9 cellular contexts compared by ENCODE assay signal in genomic region chr16:85347213-85347591, GRCh38.
A peak's percentile ranks its signal among the peaks of the same experiment; 100 is the strongest.
DNase-seq lines count a peak whose midpoint lies in the region; ATAC-seq and TF ChIP-seq lines count a peak whose summit lies in the region.
"Had no signal": no experiment of that assay in that cellular context is flagged by ENCODE, and none has a peak within 500 bp of the region (broad histone marks: within the 10 kb centered on the region; RNA-seq: fewer than 3 reads in every experiment).

No MANE protein-coding gene starts in this region.

- CTCF ChIA-PET in activated CD4-positive, alpha-beta memory T cell treated with anti-CD3 and anti-CD28 coated beads for 36 hours (lab: Charles Lee) = interaction anchor here (0.7 kb wide), 1 partner anchor 260 kb away, joined by 3 read pairs; no protein-coding TSS in a partner anchor
- CTCF ChIA-PET in activated CD4-positive, alpha-beta memory T cell treated with anti-CD3 and anti-CD28 coated beads, Interleukin-2, amount 10 ng/mL, durations not matched to agents 7 days and 5 days (lab: Charles Lee) = no interaction called here
- CTCF ChIA-PET in OCI-LY7 (lab: Charles Lee; ENCODE audit: unreplicated experiment) = interaction anchor here (0.9 kb wide), 1 partner anchor 39 kb away, joined by 4 read pairs; no protein-coding TSS in a partner anchor
- CTCF ChIA-PET in CD4-positive, alpha-beta T cell (lab: Charles Lee) = no interaction called here

- BruUV-seq in OCI-LY7 (replicated peaks; lab: Mats Ljungman, UMichigan) = no TSS peak

- DNase-seq in activated CD4-positive, alpha-beta memory T cell treated with anti-CD3 and anti-CD28 coated beads for 36 hours = peak; percentile 20
- DNase-seq in activated CD4-positive, alpha-beta memory T cell treated with anti-CD3 and anti-CD28 coated beads, Interleukin-2, amount 10 ng/mL, durations not matched to agents 7 days and 5 days = no peak
- DNase-seq in OCI-LY7 (ENCODE audit: low spot score) = no peak
- DNase-seq in fibroblast of mammary gland (ENCODE audit: low read depth) = no peak
- peak; percentile 54 for DNase-seq in stomach
- no peak for DNase-seq in central memory CD4-positive, alpha-beta T cell
- no peak for DNase-seq in CD4-positive, alpha-beta T cell
- DNase-seq in NCI-H2107 treated with DMSO at 0.1 percent for 48 hours (lab: John Stamatoyannopoulos, UW; ENCODE audit: unreplicated experiment) = no peak

- no peaks in the 10 kb centered on the region for H4K20me1 ChIP-seq in OCI-LY7 (ENCODE audit: insufficient read depth, low read length)

- H3K27ac ChIP-seq in OCI-LY7 (ENCODE audit: low read depth, low read length, poor library complexity, severe bottlenecking) = no peak overlapping the region
- H3K27ac ChIP-seq in stomach = no peak overlapping the region
- H3K27ac ChIP-seq in CD4-positive, alpha-beta T cell (ENCODE audit: low read depth, low read length) = no peak overlapping the region

- no peak for ATAC-seq in CD4-positive, alpha-beta T cell (ENCODE audit: poor library complexity)

- no peaks in the 10 kb centered on the region for H3K27me3 ChIP-seq in stomach
- no peaks in the 10 kb centered on the region for H3K27me3 ChIP-seq in CD4-positive, alpha-beta T cell (ENCODE audit: control insufficient read depth, insufficient read depth, low read length)

- H3K27me3 Mint-ChIP-seq in activated CD4-positive, alpha-beta memory T cell treated with anti-CD3 and anti-CD28 coated beads for 36 hours = peaks cover 2% of the 10 kb centered on the region
- no peaks in the 10 kb centered on the region for H3K27me3 Mint-ChIP-seq in activated CD4-positive, alpha-beta memory T cell treated with anti-CD3 and anti-CD28 coated beads, Interleukin-2, amount 10 ng/mL, durations not matched to agents 7 days and 5 days
- H3K27me3 Mint-ChIP-seq in CD4-positive, alpha-beta T cell = no peaks in the 10 kb centered on the region

- no peak overlapping the region for H2AFZ ChIP-seq in OCI-LY7 (ENCODE audit: low read length)

- no peaks in the 10 kb centered on the region for H3K79me2 ChIP-seq in OCI-LY7 (ENCODE audit: insufficient read depth, low read depth, low read length)

- no peak overlapping the region for H3K4me2 ChIP-seq in OCI-LY7 (ENCODE audit: low read length)

- WGBS in stomach, 5 donors = 63 to 68% (median 66%) methylated on average over 9 to 11 of the region's 11 CpGs

- no peak for TF ChIP-seq POLR2A in stomach (IDR thresholded peaks at IDR 0.05)

- intact Hi-C loops in activated CD4-positive, alpha-beta memory T cell treated with anti-CD3 and anti-CD28 coated beads for 36 hours (cut with micrococcal nuclease) = no loop called here
- intact Hi-C loops in OCI-LY7 (cut with micrococcal nuclease; ENCODE audit: unreplicated experiment) (no loop called here), stomach (cut with DNase I; ENCODE audit: low total_unique reads) (no loop called here)
- intact Hi-C loops in CD4-positive, alpha-beta T cell (cut with DNase I, micrococcal nuclease) = no loop called here

- no peak overlapping the region for H3K27ac Mint-ChIP-seq in activated CD4-positive, alpha-beta memory T cell treated with anti-CD3 and anti-CD28 coated beads for 36 hours
- no peak overlapping the region for H3K27ac Mint-ChIP-seq in activated CD4-positive, alpha-beta memory T cell treated with anti-CD3 and anti-CD28 coated beads, Interleukin-2, amount 10 ng/mL, durations not matched to agents 7 days and 5 days
- H3K27ac Mint-ChIP-seq in CD4-positive, alpha-beta T cell = no peak overlapping the region
- H3K27ac Mint-ChIP-seq: activated T-cell treated with anti-CD3 and anti-CD28 coated beads, Interleukin-2, amount 50 U/mL, for 72 hours had no signal

- no peaks in the 10 kb centered on the region for H3K4me1 Mint-ChIP-seq in activated CD4-positive, alpha-beta memory T cell treated with anti-CD3 and anti-CD28 coated beads for 36 hours (ENCODE audit: low read depth)
- no peaks in the 10 kb centered on the region for H3K4me1 Mint-ChIP-seq in activated CD4-positive, alpha-beta memory T cell treated with anti-CD3 and anti-CD28 coated beads, Interleukin-2, amount 10 ng/mL, durations not matched to agents 7 days and 5 days
- H3K4me1 Mint-ChIP-seq in CD4-positive, alpha-beta T cell (ENCODE audit: low read depth) = no peaks in the 10 kb centered on the region

- no peak overlapping the region for H3K4me3 Mint-ChIP-seq in activated CD4-positive, alpha-beta memory T cell treated with anti-CD3 and anti-CD28 coated beads for 36 hours
- no peak overlapping the region for H3K4me3 Mint-ChIP-seq in activated CD4-positive, alpha-beta memory T cell treated with anti-CD3 and anti-CD28 coated beads, Interleukin-2, amount 10 ng/mL, durations not matched to agents 7 days and 5 days
- H3K4me3 Mint-ChIP-seq in CD4-positive, alpha-beta T cell = no peak overlapping the region
- H3K4me3 Mint-ChIP-seq: activated T-cell treated with anti-CD3 and anti-CD28 coated beads, Interleukin-2, amount 50 U/mL, for 72 hours had no signal

- peak; percentile 56 for TF ChIP-seq CTCF in OCI-LY7 (conservative IDR thresholded peaks at IDR 0.05; ENCODE audit: low read length)
- TF ChIP-seq CTCF in fibroblast of mammary gland (conservative IDR thresholded peaks at IDR 0.05; ENCODE audit: control insufficient read depth, insufficient read depth, low read depth, low read length) = peak; percentile 40
- peak in 3 of 7 experiments; percentile 32 to 40 (median 38) for TF ChIP-seq CTCF in stomach (IDR thresholded peaks at IDR 0.05)
- no peak for TF ChIP-seq CTCF in CD4-positive, alpha-beta T cell (IDR thresholded peaks at IDR 0.05)

- H3K9me2 ChIP-seq in OCI-LY7 (ENCODE audit: insufficient read depth, low read length) = no peaks in the 10 kb centered on the region

- POLR2A ChIA-PET in activated CD4-positive, alpha-beta memory T cell treated with anti-CD3 and anti-CD28 coated beads for 36 hours (lab: Charles Lee) = no interaction called here
- POLR2A ChIA-PET in activated CD4-positive, alpha-beta memory T cell treated with anti-CD3 and anti-CD28 coated beads, Interleukin-2, amount 10 ng/mL, durations not matched to agents 7 days and 5 days (lab: Charles Lee) = no interaction called here
- POLR2A ChIA-PET in OCI-LY7 (lab: Charles Lee) = interaction anchor here (0.6 to 1.6 kb wide), 2 partner anchors 10 to 12 kb away, joined by 3 read pairs; no protein-coding TSS in a partner anchor
- POLR2A ChIA-PET in CD4-positive, alpha-beta T cell (lab: Charles Lee) = no interaction called here

- H3K9me3 Mint-ChIP-seq in activated CD4-positive, alpha-beta memory T cell treated with anti-CD3 and anti-CD28 coated beads for 36 hours = no peaks in the 10 kb centered on the region
- H3K9me3 Mint-ChIP-seq in activated CD4-positive, alpha-beta memory T cell treated with anti-CD3 and anti-CD28 coated beads, Interleukin-2, amount 10 ng/mL, durations not matched to agents 7 days and 5 days = no peaks in the 10 kb centered on the region
- H3K9me3 Mint-ChIP-seq in CD4-positive, alpha-beta T cell = no peaks in the 10 kb centered on the region

- H3K36me3 ChIP-seq in OCI-LY7 (ENCODE audit: insufficient read depth, low read length) = no peaks in the 10 kb centered on the region
- no peaks in the 10 kb centered on the region for H3K36me3 ChIP-seq in stomach

- no peaks in the 10 kb centered on the region for H3K9me3 ChIP-seq in OCI-LY7 (ENCODE audit: low read length)
- H3K9me3 ChIP-seq in stomach = no peaks in the 10 kb centered on the region
- H3K9me3 ChIP-seq in CD4-positive, alpha-beta T cell (ENCODE audit: control insufficient read depth, low read length) = no peaks in the 10 kb centered on the region

- H3K4me1 ChIP-seq in OCI-LY7 (ENCODE audit: insufficient read depth, low read length, poor library complexity, severe bottlenecking) (no peaks in the 10 kb centered on the region), stomach (peaks cover 9 to 38% (median 29%) of the 10 kb centered on the region in 4 donors)

- no peak overlapping the region for H3K4me3 ChIP-seq in OCI-LY7 (ENCODE audit: low read depth, low read length, poor library complexity, severe bottlenecking)
- H3K4me3 ChIP-seq in fibroblast of mammary gland (ENCODE audit: control insufficient read depth, low read depth, low read length) = no peak overlapping the region
- H3K4me3 ChIP-seq in stomach = no peak overlapping the region

- H3K36me3 Mint-ChIP-seq in activated CD4-positive, alpha-beta memory T cell treated with anti-CD3 and anti-CD28 coated beads for 36 hours = no peaks in the 10 kb centered on the region
- no peaks in the 10 kb centered on the region for H3K36me3 Mint-ChIP-seq in activated CD4-positive, alpha-beta memory T cell treated with anti-CD3 and anti-CD28 coated beads, Interleukin-2, amount 10 ng/mL, durations not matched to agents 7 days and 5 days (ENCODE audit: low read depth)
- H3K36me3 Mint-ChIP-seq in CD4-positive, alpha-beta T cell (ENCODE audit: low read depth) = no peaks in the 10 kb centered on the region

- no peak for TF ChIP-seq EP300 in stomach (IDR thresholded peaks at IDR 0.05)

Comparison
In these comparisons a context has a peak if more than half of its experiments do, and no peak if none do; other contexts are left out.
1. DNase-seq: peak in activated CD4-positive, alpha-beta memory T cell treated with anti-CD3 and anti-CD28 coated beads for 36 hours (single experiment) and stomach (single experiment); none in activated CD4-positive, alpha-beta memory T cell treated with anti-CD3 and anti-CD28 coated beads, Interleukin-2, amount 10 ng/mL, durations not matched to agents 7 days and 5 days (single experiment), OCI-LY7 (single experiment), fibroblast of mammary gland (single experiment), central memory CD4-positive, alpha-beta T cell (single experiment), CD4-positive, alpha-beta T cell (0 of 10) and NCI-H2107 treated with DMSO at 0.1 percent for 48 hours (single experiment).
2. CTCF ChIA-PET loops: an anchor here in activated CD4-positive, alpha-beta memory T cell treated with anti-CD3 and anti-CD28 coated beads for 36 hours (0.7 kb wide) and OCI-LY7 (0.9 kb wide); none called in activated CD4-positive, alpha-beta memory T cell treated with anti-CD3 and anti-CD28 coated beads, Interleukin-2, amount 10 ng/mL, durations not matched to agents 7 days and 5 days and CD4-positive, alpha-beta T cell.